ENCODE assay signal across 1 cellular context in genomic region chr19:13764821-13765394, GRCh38.
A peak's percentile ranks its signal among the peaks of the same experiment; 100 is the strongest.
TF ChIP-seq lines count a peak whose summit lies in the region.

No MANE protein-coding gene starts in this region.

TF ChIP-seq in HEK293, 187 proteins besides CTCF, POLR2A, EP300 and RAD21 (continued from another document and continues in another):
- TF ChIP-seq ATF2 (tag by site-specific recombination; IDR thresholded peaks at IDR 0.05; ENCODE audit: low read depth): no peak
- no peak for TF ChIP-seq ZNF394 (tag by site-specific recombination; IDR thresholded peaks at IDR 0.05; ENCODE audit: borderline replicate concordance)
- TF ChIP-seq ZNF223 (tag by site-specific recombination; IDR thresholded peaks at IDR 0.05): no peak
- TF ChIP-seq ZNF292 (tag by site-specific recombination; IDR thresholded peaks at IDR 0.05; ENCODE audit: borderline replicate concordance, low read depth): no peak
- TF ChIP-seq ZBTB8A (tag by site-specific recombination; IDR thresholded peaks at IDR 0.05): peak; percentile 80
- no peak for TF ChIP-seq ZSCAN18 (tag by site-specific recombination; IDR thresholded peaks at IDR 0.05)
- no peak for TF ChIP-seq SP7 (tag by site-specific recombination; IDR thresholded peaks at IDR 0.05)
- no peak for TF ChIP-seq ZNF280C (tag by site-specific recombination; IDR thresholded peaks at IDR 0.05)
- no peak for TF ChIP-seq ZNF133 (tag by site-specific recombination; IDR thresholded peaks at IDR 0.05)
- TF ChIP-seq ZBTB10 (tag by site-specific recombination; IDR thresholded peaks at IDR 0.05): 0 out of 2 replicates have a peak, but pooled peaks have one; percentile 16
- no peak for TF ChIP-seq ZNF146 (tag by site-specific recombination; IDR thresholded peaks at IDR 0.05)
- TF ChIP-seq ZNF830 (tag by site-specific recombination; IDR thresholded peaks at IDR 0.05; ENCODE audit: low read depth): no peak
- TF ChIP-seq ZNF19 (tag by site-specific recombination; IDR thresholded peaks at IDR 0.05; ENCODE audit: low read depth): no peak
- TF ChIP-seq ZNF37A (tag by site-specific recombination; IDR thresholded peaks at IDR 0.05): no peak
- no peak for TF ChIP-seq ZSCAN5A (tag by site-specific recombination; IDR thresholded peaks at IDR 0.05)
- TF ChIP-seq ZNF501 (tag by site-specific recombination; IDR thresholded peaks at IDR 0.05): no peak
- no peak for TF ChIP-seq ZNF157 (tag by site-specific recombination; IDR thresholded peaks at IDR 0.05)
- no peak for TF ChIP-seq ZBTB21 (tag by site-specific recombination; IDR thresholded peaks at IDR 0.05)
- no peak for TF ChIP-seq ZNF366 (tag by site-specific recombination; conservative IDR thresholded peaks at IDR 0.05)
- TF ChIP-seq ZNF148 (tag by site-specific recombination; IDR thresholded peaks at IDR 0.05; ENCODE audit: borderline replicate concordance): no peak
- no peak for TF ChIP-seq SCRT2 (tag by site-specific recombination; IDR thresholded peaks at IDR 0.05)
- TF ChIP-seq ZNF184 (tag by site-specific recombination; IDR thresholded peaks at IDR 0.05): no peak
- TF ChIP-seq PRDM2 (tag by site-specific recombination; IDR thresholded peaks at IDR 0.05; ENCODE audit: borderline replicate concordance): no peak
- no peak for TF ChIP-seq KLF16 (tag by site-specific recombination; IDR thresholded peaks at IDR 0.05)
- no peak for TF ChIP-seq IKZF3 (tag by site-specific recombination; IDR thresholded peaks at IDR 0.05)
- TF ChIP-seq PRDM10 (tag by site-specific recombination; IDR thresholded peaks at IDR 0.05): no peak
- no peak for TF ChIP-seq ZNF274 (IDR thresholded peaks at IDR 0.05; ENCODE audit: low read length)
- no peak for TF ChIP-seq ZNF274 (tag by site-specific recombination; IDR thresholded peaks at IDR 0.05; ENCODE audit: borderline replicate concordance)
- no peak for TF ChIP-seq ZSCAN4 (tag by site-specific recombination; IDR thresholded peaks at IDR 0.05)
- no peak for TF ChIP-seq ZNF677 (tag by site-specific recombination; IDR thresholded peaks at IDR 0.05)
- TF ChIP-seq YY1 (tag by site-specific recombination; IDR thresholded peaks at IDR 0.05): peak; percentile 27; the same call in 1 of the 2 replicates
- TF ChIP-seq OSR2 (tag by site-specific recombination; IDR thresholded peaks at IDR 0.05): no peak
